21 cellular contexts compared by ENCODE assay signal in the genomic region with DNA sequence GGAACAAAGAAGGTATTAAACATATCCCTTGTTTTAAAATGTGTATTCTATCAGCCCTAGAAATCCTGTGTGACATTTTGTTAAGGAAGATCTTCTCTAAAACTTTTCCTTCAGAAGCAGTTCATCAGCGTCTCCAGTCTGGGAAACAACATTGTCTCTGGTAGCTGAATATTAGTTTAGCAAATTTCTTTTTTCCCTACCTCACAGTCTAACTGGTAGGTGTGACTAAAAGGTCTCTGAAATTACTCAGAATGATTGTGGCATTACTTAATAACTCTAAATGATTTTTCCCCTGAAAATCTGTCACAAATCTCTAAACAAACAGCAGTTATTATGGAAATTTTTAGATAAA.
DNase-seq lines count a peak whose midpoint lies in the region; ATAC-seq, FAIRE-seq and TF ChIP-seq lines count a peak whose summit lies in the region.
"Had no signal": no experiment of that assay in that cellular context is flagged by ENCODE, and none has a peak within 500 bp of the region (broad histone marks: within the 10 kb centered on the region; RNA-seq: fewer than 3 reads in every experiment).

No MANE protein-coding gene starts in this region.

- H3K4me3 ChIP-seq in ACC112 (ENCODE audit: low read depth, low read length): no peak overlapping the region
- 0 out of 2 replicates have a peak overlapping the region, but pooled peaks have one; percentile 11 for H3K4me3 ChIP-seq in PC-3 (ENCODE audit: low read length)
- no peak overlapping the region for H3K4me3 ChIP-seq in astrocyte (ENCODE audit: insufficient read depth, low read depth, low read length)
- H3K4me3 ChIP-seq in MM.1S (ENCODE audit: low read length): no peak overlapping the region
- H3K4me3 ChIP-seq: BLaER1 treated with 17β-estradiol and CSF1 and Interleukin-3, amounts not matched to agents 10 nM and 100 nM had no signal

- H3K4me1 Mint-ChIP-seq in astrocyte (ENCODE audit: low read depth, unreplicated experiment) (peaks cover 18% of the 10 kb centered on the region), nephron (peaks cover 34% of the 10 kb centered on the region)

- peak overlapping the region; percentile 50 for H3K27ac ChIP-seq in ACC112 (ENCODE audit: low read depth, low read length)
- no peak overlapping the region for H3K27ac ChIP-seq in PC-3 (ENCODE audit: low read length)
- H3K27ac ChIP-seq in astrocyte (ENCODE audit: low read depth, low read length): peak overlapping the region; percentile 61
- H3K27ac ChIP-seq in MM.1S (ENCODE audit: low read length): no peak overlapping the region
- H3K27ac ChIP-seq: BLaER1 treated with 17β-estradiol and CSF1 and Interleukin-3, amounts not matched to agents 10 nM and 100 nM had no signal

- intact Hi-C loops in PC-3 (cut with micrococcal nuclease): no loop called here
- intact Hi-C loops in head of caudate nucleus (cut with DNase I): no loop called here

- no peaks in the 10 kb centered on the region for H3K9me3 Mint-ChIP-seq in astrocyte (ENCODE audit: unreplicated experiment)
- peaks cover 4% of the 10 kb centered on the region for H3K9me3 Mint-ChIP-seq in nephron

- H3K27me3 Mint-ChIP-seq in astrocyte (ENCODE audit: low read depth, unreplicated experiment): no peaks in the 10 kb centered on the region
- no peaks in the 10 kb centered on the region for H3K27me3 Mint-ChIP-seq in nephron (ENCODE audit: low read depth)

- no peaks in the 10 kb centered on the region for H3K4me1 ChIP-seq in ACC112 (ENCODE audit: control insufficient read depth, insufficient read depth, low read length, unreplicated experiment)
- H3K4me1 ChIP-seq in PC-3 (ENCODE audit: insufficient read depth, low read length): no peaks in the 10 kb centered on the region
- H3K4me1 ChIP-seq in astrocyte (ENCODE audit: insufficient read depth, low read length): no peaks in the 10 kb centered on the region
- H3K4me1 ChIP-seq in MM.1S (ENCODE audit: low read length): no peaks in the 10 kb centered on the region
- H3K4me1 ChIP-seq: BLaER1 treated with 17β-estradiol and CSF1 and Interleukin-3, amounts not matched to agents 10 nM and 100 nM had no signal

- no peaks in the 10 kb centered on the region for H4K20me1 ChIP-seq in PC-3 (ENCODE audit: low read length)
- H4K20me1 ChIP-seq in astrocyte (ENCODE audit: insufficient read depth, low read length): no peaks in the 10 kb centered on the region
- no peaks in the 10 kb centered on the region for H4K20me1 ChIP-seq in MM.1S (ENCODE audit: insufficient read depth, low read length)
- H4K20me1 ChIP-seq: BLaER1 treated with 17β-estradiol and CSF1 and Interleukin-3, amounts not matched to agents 10 nM and 100 nM had no signal

- H3K36me3 Mint-ChIP-seq in astrocyte (ENCODE audit: low read depth, unreplicated experiment): no peaks in the 10 kb centered on the region
- no peaks in the 10 kb centered on the region for H3K36me3 Mint-ChIP-seq in nephron (ENCODE audit: low read depth)
- H3K36me3 Mint-ChIP-seq: CD8-positive, alpha-beta T cell had no signal

- H3F3A ChIP-seq in PC-3 (ENCODE audit: low read length, unreplicated experiment) (no peaks in the 10 kb centered on the region), MM.1S (ENCODE audit: insufficient read depth, low read length) (no peaks in the 10 kb centered on the region)

- H3K79me2 ChIP-seq in ACC112 (ENCODE audit: control insufficient read depth, insufficient read depth, low read length, unreplicated experiment): no peaks in the 10 kb centered on the region
- no peaks in the 10 kb centered on the region for H3K79me2 ChIP-seq in PC-3 (ENCODE audit: low read length)
- H3K79me2 ChIP-seq in astrocyte (ENCODE audit: insufficient read depth, low read length): no peaks in the 10 kb centered on the region
- H3K79me2 ChIP-seq in MM.1S (ENCODE audit: low read length): no peaks in the 10 kb centered on the region

- POLR2A ChIA-PET in PC-3 (lab: Charles Lee; ENCODE audit: unreplicated experiment): no interaction called here

- CTCF ChIA-PET in PC-3 (lab: Charles Lee): no interaction called here

- no peak for ATAC-seq in PC-3
- ATAC-seq: CD8-positive, alpha-beta T cell had no signal

- H3K9me2 ChIP-seq in PC-3 (replicated peaks; ENCODE audit: low read length): no peaks in the 10 kb centered on the region
- no peaks in the 10 kb centered on the region for H3K9me2 ChIP-seq in MM.1S (replicated peaks; ENCODE audit: insufficient read depth, low read length)

- peak overlapping the region; percentile 84 for H3K27ac Mint-ChIP-seq in astrocyte (ENCODE audit: unreplicated experiment)
- peak overlapping the region; percentile 91 to 93 (median 92) for H3K27ac Mint-ChIP-seq in nephron
- H3K27ac Mint-ChIP-seq: CD8-positive, alpha-beta T cell had no signal

- H3K36me3 ChIP-seq in ACC112 (ENCODE audit: insufficient read depth, low read length) (no peaks in the 10 kb centered on the region), PC-3 (ENCODE audit: low read depth, low read length) (no peaks in the 10 kb centered on the region), astrocyte (ENCODE audit: insufficient read depth, low read length) (no peaks in the 10 kb centered on the region), MM.1S (replicated peaks; ENCODE audit: insufficient read depth, low read length) (no peaks in the 10 kb centered on the region)
- H3K36me3 ChIP-seq: BLaER1 treated with 17β-estradiol and CSF1 and Interleukin-3, amounts not matched to agents 10 nM and 100 nM had no signal

- H3K4me2 ChIP-seq in PC-3 (ENCODE audit: low read length) (0 out of 2 replicates have a peak overlapping the region, but pooled peaks have one; percentile 25), astrocyte (ENCODE audit: low read length) (peak overlapping the region; percentile 43), MM.1S (ENCODE audit: low read depth, low read length) (no peak overlapping the region)
- H3K4me2 ChIP-seq: BLaER1 treated with 17β-estradiol and CSF1 and Interleukin-3, amounts not matched to agents 10 nM and 100 nM had no signal

- TF ChIP-seq CTCF in PC-3 (conservative IDR thresholded peaks at IDR 0.05; ENCODE audit: low read depth, low read length) (no peak), astrocyte (IDR thresholded peaks at IDR 0.05; ENCODE audit: insufficient read depth, low read depth, low read length) (no peak), nephron (IDR thresholded peaks at IDR 0.05; ENCODE audit: unreplicated experiment in 3 of 3) (no peak), MM.1S (IDR thresholded peaks at IDR 0.05; ENCODE audit: low read length) (no peak)

- no TSS peak for BruUV-seq in PC-3 (replicated peaks; lab: Mats Ljungman, UMichigan)

- H3K9me3 ChIP-seq in PC-3 (ENCODE audit: low read length) (no peaks in the 10 kb centered on the region), astrocyte (ENCODE audit: insufficient read depth, low read depth, low read length) (peaks cover 2% of the 10 kb centered on the region), MM.1S (replicated peaks; ENCODE audit: insufficient read depth, low read length) (no peaks in the 10 kb centered on the region)

- no peak overlapping the region for H3K9ac ChIP-seq in PC-3 (ENCODE audit: low read length)
- H3K9ac ChIP-seq in astrocyte (ENCODE audit: low read length): peak overlapping the region; percentile 39
- no peak overlapping the region for H3K9ac ChIP-seq in MM.1S (ENCODE audit: low read length)
- H3K9ac ChIP-seq: BLaER1 treated with 17β-estradiol and CSF1 and Interleukin-3, amounts not matched to agents 10 nM and 100 nM had no signal

- no peak for DNase-seq in PC-3
- DNase-seq in astrocyte (ENCODE audit: low read depth): no peak
- no peak for DNase-seq in NOMO-1 (lab: John Stamatoyannopoulos, UW; ENCODE audit: unreplicated experiment in 2 of 2)
- no peak for DNase-seq in stimulated activated naive CD4-positive, alpha-beta T cell treated with Interleukin-2 at 50 U/mL for 16 hours (lab: John Stamatoyannopoulos, UW)
- no peak for DNase-seq in head of caudate nucleus
- DNase-seq in MM.1S: no peak
- DNase-seq: 8988T; Calu3; CD8-positive, alpha-beta T cell; NCI-H1105; NCI-H2081; NCI-H2171 treated with DMSO at 0.1 percent for 48 hours; NK-92 treated with Interleukin-12 subunit alpha and Interleukin-12 subunit beta, amount 100 ng/mL, for 24 hours; SHP77 treated with DMSO at 0.1 percent for 48 hours; SW 1271 had no signal

- no peak for FAIRE-seq in astrocyte (lab: Jason Lieb, UNC)
- FAIRE-seq: GM12892, GM18507, HTR-8/SVneo had no signal

- H3K27me3 ChIP-seq in ACC112 (ENCODE audit: insufficient read depth, low read length) (no peaks in the 10 kb centered on the region), PC-3 (ENCODE audit: low read length) (no peaks in the 10 kb centered on the region), astrocyte (ENCODE audit: insufficient read depth, low read length) (no peaks in the 10 kb centered on the region), MM.1S (replicated peaks; ENCODE audit: insufficient read depth, low read length) (no peaks in the 10 kb centered on the region)
- H3K27me3 ChIP-seq: BLaER1 treated with 17β-estradiol and CSF1 and Interleukin-3, amounts not matched to agents 10 nM and 100 nM had no signal

- H2AFZ ChIP-seq in ACC112 (ENCODE audit: low read length, unreplicated experiment): no peak overlapping the region
- 0 out of 2 replicates have a peak overlapping the region, but pooled peaks have one; percentile 7 for H2AFZ ChIP-seq in PC-3 (ENCODE audit: low read length)
- no peak overlapping the region for H2AFZ ChIP-seq in astrocyte (ENCODE audit: low read depth, low read length)
- H2AFZ ChIP-seq in MM.1S (ENCODE audit: low read length): no peak overlapping the region

- H3K4me3 Mint-ChIP-seq in astrocyte (ENCODE audit: unreplicated experiment) (no peak overlapping the region), nephron (no peak overlapping the region)
- H3K4me3 Mint-ChIP-seq: CD8-positive, alpha-beta T cell had no signal

Comparison
In these comparisons a context has a peak if more than half of its experiments do, and no peak if none do; other contexts are left out.
1. H3K27ac ChIP-seq: peak in ACC112 (single experiment) and astrocyte (single experiment); none in PC-3 (single experiment) and MM.1S (single experiment).